ENCODE assay signal across 16 cellular contexts in the genomic region with DNA sequence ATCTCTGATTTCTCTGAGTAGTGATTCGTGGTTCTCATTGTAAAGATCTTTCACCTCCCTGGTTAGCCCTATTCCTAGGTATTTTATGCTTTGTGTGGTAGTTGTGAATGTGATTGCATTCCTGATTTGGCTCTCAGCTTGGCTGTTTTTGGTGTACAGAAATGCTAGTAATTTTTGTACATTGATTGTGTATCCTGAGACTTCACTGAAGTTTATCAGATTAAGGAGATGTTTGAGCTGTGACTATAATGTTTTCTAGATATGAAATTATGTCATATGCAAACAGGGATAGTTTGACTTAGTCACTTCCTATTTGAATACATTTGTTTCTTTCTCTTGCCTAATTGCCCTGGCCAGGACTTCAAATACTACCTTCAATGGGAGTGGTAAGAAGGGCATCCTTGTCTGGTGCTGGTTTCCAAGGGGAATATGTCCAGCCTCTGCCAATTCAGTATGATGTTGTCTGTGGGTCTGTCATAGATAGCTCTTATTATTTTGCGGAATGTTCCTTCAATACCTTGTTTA.
"Had no signal": no experiment of that assay in that cellular context is flagged by ENCODE, and none has a peak within 500 bp of the region (broad histone marks: within the 10 kb centered on the region; RNA-seq: fewer than 3 reads in every experiment).

No MANE protein-coding gene starts in this region.

- H3K4me1 Mint-ChIP-seq: nephron progenitor cell; stimulated activated effector memory CD8-positive, alpha-beta T cell treated with anti-CD3 and anti-CD28 coated beads, Interleukin-12 subunit alpha, Interleukin-12 subunit beta, amount 100 ng/mL, for 72 hours had no signal

- H3K27me3 Mint-ChIP-seq: dendritic cell treated with granulocyte-macrophage colony-stimulating factor and Interleukin-4, amounts not matched to agents 40 ng/mL and 50 ng/mL, for 4 days; effector memory CD8-positive, alpha-beta T cell; naive thymus-derived CD4-positive, alpha-beta T cell had no signal

- H3K27me3 ChIP-seq: foreskin keratinocyte, right lobe of liver, testis, tibial nerve had no signal

- H3K4me3 Mint-ChIP-seq: dendritic cell treated with granulocyte-macrophage colony-stimulating factor and Interleukin-4, amounts not matched to agents 40 ng/mL and 50 ng/mL, for 4 days; effector memory CD8-positive, alpha-beta T cell; naive thymus-derived CD4-positive, alpha-beta T cell; nephron progenitor cell; stimulated activated effector memory CD8-positive, alpha-beta T cell treated with anti-CD3 and anti-CD28 coated beads, Interleukin-12 subunit alpha, Interleukin-12 subunit beta, amount 100 ng/mL, for 72 hours had no signal

- H3K36me3 ChIP-seq: right lobe of liver, tibial nerve had no signal

- H3K9me3 ChIP-seq: psoas muscle, right lobe of liver, testis had no signal

- ATAC-seq: effector memory CD8-positive, alpha-beta T cell; foreskin keratinocyte; naive thymus-derived CD4-positive, alpha-beta T cell; psoas muscle; right lobe of liver; stimulated activated effector memory CD8-positive, alpha-beta T cell treated with anti-CD3 and anti-CD28 coated beads, Interleukin-12 subunit alpha, Interleukin-12 subunit beta, amount 100 ng/mL, for 72 hours; stimulated activated naive CD8-positive, alpha-beta T cell treated with anti-CD3 and anti-CD28 coated beads, Interleukin-15, Interleukin-2, amounts not matched to agents 100 U/mL and 50 U/mL, for 24 hours had no signal

- H3K36me3 Mint-ChIP-seq: stimulated activated effector memory CD8-positive, alpha-beta T cell treated with anti-CD3 and anti-CD28 coated beads, Interleukin-12 subunit alpha, Interleukin-12 subunit beta, amount 100 ng/mL, for 72 hours had no signal

- H3K4me3 ChIP-seq: psoas muscle, right lobe of liver, testis, tibial nerve had no signal

- H3K27ac ChIP-seq: foreskin keratinocyte, psoas muscle, right lobe of liver, testis, tibial nerve had no signal

- H3K4me1 ChIP-seq: foreskin keratinocyte, psoas muscle, right lobe of liver, testis, tibial nerve had no signal

- DNase-seq: effector memory CD8-positive, alpha-beta T cell; erythroblast; mammary epithelial cell; naive thymus-derived CD4-positive, alpha-beta T cell; nephron progenitor cell; psoas muscle; retina; right lobe of liver; stimulated activated CD4-positive, alpha-beta T cell treated with anti-CD3 and anti-CD28 coated beads, Interleukin-4, amount 100 ng/mL, for 1 hour; stimulated activated CD8-positive, alpha-beta memory T cell treated with anti-CD3 and anti-CD28 coated beads, Interleukin-4, amount 100 ng/mL, for 48 hours; stimulated activated naive CD8-positive, alpha-beta T cell treated with anti-CD3 and anti-CD28 coated beads, Interleukin-15, Interleukin-2, amounts not matched to agents 100 U/mL and 50 U/mL, for 24 hours; testis had no signal
